In genomic region chr10:113089581-113089980, GRCh38 we compare ENCODE assay signal across 22 cellular contexts.
"Had no signal": no experiment of that assay in that cellular context is flagged by ENCODE, and none has a peak within 500 bp of the region (broad histone marks: within the 10 kb centered on the region; RNA-seq: fewer than 3 reads in every experiment).

No MANE protein-coding gene starts in this region.

- H3K9me3 ChIP-seq: adrenal gland, breast epithelium, gastroesophageal sphincter, heart left ventricle, sigmoid colon, thoracic aorta, upper lobe of right lung had no signal

- ATAC-seq: activated naive CD4-positive, alpha-beta T cell treated with anti-CD3 and anti-CD28 coated beads, Interleukin-2, amount 50 U/mL, for 72 hours; effector memory CD8-positive, alpha-beta T cell; gastroesophageal sphincter; heart left ventricle; left lobe of liver; stimulated activated naive B cell treated with anti-CD40 and anti-IgM and Interleukin-4, amounts not matched to agents 10 μg/mL and 1 μg/mL and 100 μg/mL, for 72 hours; upper lobe of right lung had no signal

- H3K27me3 Mint-ChIP-seq: central memory CD8-positive, alpha-beta T cell; effector memory CD8-positive, alpha-beta T cell; stimulated activated naive B cell treated with anti-CD40 and anti-IgM and Interleukin-4, amounts not matched to agents 10 μg/mL and 1 μg/mL and 100 μg/mL, for 72 hours had no signal

- H3K27ac ChIP-seq: adrenal gland, dorsolateral prefrontal cortex, gastroesophageal sphincter, heart left ventricle, sigmoid colon, thoracic aorta, upper lobe of right lung had no signal

- H3K4me3 ChIP-seq: adrenal gland, breast epithelium, dorsolateral prefrontal cortex, gastroesophageal sphincter, heart left ventricle, lung, sigmoid colon, thoracic aorta, upper lobe of right lung had no signal

- DNase-seq: activated gamma-delta T cell treated with Interleukin-2 at 50 U/mL for 16 hours; activated T-cell treated with anti-CD3 and anti-CD28 coated beads, Interleukin-2, amount 50 U/mL, for 1 hour; adrenal gland; dorsolateral prefrontal cortex; effector memory CD8-positive, alpha-beta T cell; heart left ventricle; kidney; nucleus accumbens; sigmoid colon; stimulated activated CD4-positive, alpha-beta T cell treated with anti-CD3 and anti-CD28 coated beads, Interleukin-2, amount 100 ng/mL, for 48 hours; stimulated activated CD8-positive, alpha-beta memory T cell treated with anti-CD3 and anti-CD28 coated beads, Interleukin-4, amount 100 ng/mL, for 48 hours; stimulated activated naive B cell treated with anti-CD40 and anti-IgM and Interleukin-4, amounts not matched to agents 10 μg/mL and 1 μg/mL and 100 μg/mL, for 72 hours; T-helper 9 cell; upper lobe of right lung had no signal

- H3K27me3 ChIP-seq: adrenal gland, breast epithelium, dorsolateral prefrontal cortex, gastroesophageal sphincter, heart left ventricle, sigmoid colon, upper lobe of right lung had no signal

- H3K9me3 Mint-ChIP-seq: activated naive CD4-positive, alpha-beta T cell treated with anti-CD3 and anti-CD28 coated beads, Interleukin-2, amount 50 U/mL, for 72 hours; effector memory CD8-positive, alpha-beta T cell had no signal

- H3K36me3 ChIP-seq: adrenal gland, breast epithelium, sigmoid colon, upper lobe of right lung had no signal

- H3K27ac Mint-ChIP-seq: activated naive CD4-positive, alpha-beta T cell treated with anti-CD3 and anti-CD28 coated beads, Interleukin-2, amount 50 U/mL, for 72 hours; effector memory CD8-positive, alpha-beta T cell; stimulated activated naive B cell treated with anti-CD40 and anti-IgM and Interleukin-4, amounts not matched to agents 10 μg/mL and 1 μg/mL and 100 μg/mL, for 72 hours had no signal

- FAIRE-seq: colon, kidney had no signal

- H3K4me3 Mint-ChIP-seq: central memory CD8-positive, alpha-beta T cell; effector memory CD8-positive, alpha-beta T cell; stimulated activated naive B cell treated with anti-CD40 and anti-IgM and Interleukin-4, amounts not matched to agents 10 μg/mL and 1 μg/mL and 100 μg/mL, for 72 hours had no signal

- H3K36me3 Mint-ChIP-seq: activated naive CD4-positive, alpha-beta T cell treated with anti-CD3 and anti-CD28 coated beads, Interleukin-2, amount 50 U/mL, for 72 hours had no signal
